ENCODE assay signal across 17 cellular contexts in the genomic region with DNA sequence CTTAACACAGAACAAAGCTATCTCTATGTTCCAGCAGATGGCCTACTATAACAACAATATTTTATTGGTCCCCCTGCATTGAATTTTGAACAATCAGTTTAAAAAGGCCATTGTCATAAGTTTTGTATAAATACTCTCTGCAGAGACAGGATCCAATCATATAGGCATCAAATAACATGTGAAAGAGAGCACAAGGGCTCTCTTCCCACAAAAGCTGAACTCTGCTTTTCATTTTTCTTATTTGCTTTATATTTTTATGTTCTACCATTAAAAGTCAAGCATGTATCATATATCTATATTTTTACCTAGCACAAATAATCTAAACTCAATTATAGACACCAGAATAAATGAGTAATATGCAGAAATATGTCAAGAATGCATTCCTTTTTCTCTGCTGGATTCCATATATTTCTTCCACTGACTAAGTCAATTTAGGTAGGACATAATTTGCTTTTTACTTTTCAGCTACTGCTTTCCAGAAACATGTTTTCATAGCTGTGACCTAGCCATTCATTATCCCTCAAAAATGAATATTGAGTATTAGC.
DNase-seq lines count a peak whose midpoint lies in the region; ATAC-seq and TF ChIP-seq lines count a peak whose summit lies in the region.
"Had no signal": no experiment of that assay in that cellular context is flagged by ENCODE, and none has a peak within 500 bp of the region (broad histone marks: within the 10 kb centered on the region; RNA-seq: fewer than 3 reads in every experiment).

No MANE protein-coding gene starts in this region.

- H3K27ac Mint-ChIP-seq in T-helper 17 cell, result no peak overlapping the region
- H3K27ac Mint-ChIP-seq: nephron progenitor cell had no signal

- no peak overlapping the region for H3K18ac ChIP-seq in mesenchymal stem cell (ENCODE audit: low read depth in 1 of 2, low read length in 2 of 2)

- no peaks in the 10 kb centered on the region for H3K79me1 ChIP-seq in mesenchymal stem cell (replicated peaks; ENCODE audit: low read length, poor library complexity, severe bottlenecking)

- H4K8ac ChIP-seq in mesenchymal stem cell (ENCODE audit: low read length), result no peak overlapping the region

- no peak overlapping the region for H2BK5ac ChIP-seq in mesenchymal stem cell (ENCODE audit: low read depth, low read length, poor library complexity, severe bottlenecking)

- no peaks in the 10 kb centered on the region for H3K36me3 Mint-ChIP-seq in T-helper 17 cell (ENCODE audit: low read depth)

- no peak overlapping the region for H3K9ac ChIP-seq in mesenchymal stem cell (ENCODE audit: low read length)
- H3K9ac ChIP-seq: BLaER1 treated with 17β-estradiol and CSF1 and Interleukin-3, amounts not matched to agents 10 nM and 100 nM had no signal

- no peak overlapping the region for H3K4me2 ChIP-seq in mesenchymal stem cell (ENCODE audit: low read length, poor library complexity, severe bottlenecking)
- H3K4me2 ChIP-seq: BLaER1 treated with 17β-estradiol and CSF1 and Interleukin-3, amounts not matched to agents 10 nM and 100 nM had no signal

- no peak overlapping the region for H3K4ac ChIP-seq in mesenchymal stem cell (ENCODE audit: low read depth in 1 of 2, low read length in 2 of 2)

- no peak overlapping the region for H3K23ac ChIP-seq in mesenchymal stem cell (ENCODE audit: low read length in 2 of 2)

- TF ChIP-seq CTCF in RWPE2 (IDR thresholded peaks at IDR 0.05; ENCODE audit: poor library complexity, severe bottlenecking), result peak; percentile 41

- no peak overlapping the region for H2AK5ac ChIP-seq in mesenchymal stem cell (ENCODE audit: low read length, severe bottlenecking)

- H3K27me3 ChIP-seq in RWPE2 (ENCODE audit: insufficient read depth, poor library complexity, severe bottlenecking), result no peaks in the 10 kb centered on the region
- H3K27me3 ChIP-seq in mesenchymal stem cell (ENCODE audit: control insufficient read depth in 1 of 2, insufficient read depth in 1 of 2, low read length in 2 of 2), result no peaks in the 10 kb centered on the region
- H3K27me3 ChIP-seq: BLaER1 treated with 17β-estradiol and CSF1 and Interleukin-3, amounts not matched to agents 10 nM and 100 nM had no signal

- no peaks in the 10 kb centered on the region for H3K4me1 Mint-ChIP-seq in T-helper 17 cell
- H3K4me1 Mint-ChIP-seq: nephron progenitor cell had no signal

- H4K91ac ChIP-seq in mesenchymal stem cell (ENCODE audit: low read length), result no peak overlapping the region

- no peak overlapping the region for H3K4me3 Mint-ChIP-seq in T-helper 17 cell
- H3K4me3 Mint-ChIP-seq: nephron progenitor cell had no signal

- no peak overlapping the region for H3K4me3 ChIP-seq in RWPE2 (ENCODE audit: severe bottlenecking)
- no peak overlapping the region for H3K4me3 ChIP-seq in mesenchymal stem cell (ENCODE audit: insufficient read depth in 1 of 2, low read depth in 1 of 2, low read length in 2 of 2)
- H3K4me3 ChIP-seq: BLaER1 treated with 17β-estradiol and CSF1 and Interleukin-3, amounts not matched to agents 10 nM and 100 nM; psoas muscle had no signal

- H2BK15ac ChIP-seq in mesenchymal stem cell (ENCODE audit: low read depth, poor library complexity, severe bottlenecking), result no peak overlapping the region

- H3K9me3 ChIP-seq in RWPE2 (ENCODE audit: severe bottlenecking), result no peaks in the 10 kb centered on the region
- H3K9me3 ChIP-seq in mesenchymal stem cell (ENCODE audit: control insufficient read depth, low read length), result no peaks in the 10 kb centered on the region
- H3K9me3 ChIP-seq in T-helper 17 cell (ENCODE audit: control insufficient read depth, low read length, poor library complexity, severe bottlenecking), result no peaks in the 10 kb centered on the region
- H3K9me3 ChIP-seq: BLaER1 treated with 17β-estradiol and CSF1 and Interleukin-3, amounts not matched to agents 10 nM and 100 nM; psoas muscle had no signal

- no peak overlapping the region for H2BK12ac ChIP-seq in mesenchymal stem cell (ENCODE audit: low read length in 2 of 2)

- H3K4me1 ChIP-seq in RWPE2 (ENCODE audit: insufficient read depth, poor library complexity, severe bottlenecking) (peaks cover 10% of the 10 kb centered on the region), mesenchymal stem cell (ENCODE audit: control insufficient read depth, insufficient read depth, low read depth, low read length) (no peaks in the 10 kb centered on the region)
- H3K4me1 ChIP-seq: BLaER1 treated with 17β-estradiol and CSF1 and Interleukin-3, amounts not matched to agents 10 nM and 100 nM; psoas muscle had no signal

- H3K27me3 Mint-ChIP-seq in T-helper 17 cell, result no peaks in the 10 kb centered on the region

- no peak overlapping the region for H2BK120ac ChIP-seq in mesenchymal stem cell (ENCODE audit: low read depth, low read length)

- H2AFZ ChIP-seq in mesenchymal stem cell (ENCODE audit: low read depth, low read length), result no peak overlapping the region

- H3K14ac ChIP-seq in mesenchymal stem cell (ENCODE audit: low read length in 2 of 2), result no peak overlapping the region

- ATAC-seq in RWPE2 (ENCODE audit: low read depth), result peak; percentile 81
- ATAC-seq in T-helper 17 cell, result no peak
- ATAC-seq: left cardiac atrium, psoas muscle had no signal

- H3K36me3 ChIP-seq in RWPE2 (ENCODE audit: low read depth) (no peaks in the 10 kb centered on the region), mesenchymal stem cell (ENCODE audit: control insufficient read depth in 1 of 2, insufficient read depth in 2 of 2, low read depth in 1 of 2, low read length in 2 of 2) (no peaks in the 10 kb centered on the region)
- H3K36me3 ChIP-seq: BLaER1 treated with 17β-estradiol and CSF1 and Interleukin-3, amounts not matched to agents 10 nM and 100 nM had no signal

- H3K27ac ChIP-seq in RWPE2 (ENCODE audit: poor library complexity, severe bottlenecking) (peak overlapping the region; percentile 45), mesenchymal stem cell (ENCODE audit: low read length, poor library complexity, severe bottlenecking) (peak overlapping the region; percentile 38)
- H3K27ac ChIP-seq: BLaER1 treated with 17β-estradiol and CSF1 and Interleukin-3, amounts not matched to agents 10 nM and 100 nM; psoas muscle had no signal

- DNase-seq in ELR (ENCODE audit: low read depth) (peak; percentile 30), M059J (ENCODE audit: low read depth) (peak; percentile 20), RWPE2 (ENCODE audit: low spot score) (no peak), mesenchymal stem cell (peak; percentile 3), DMS79 treated with DMSO at 0.1 percent for 48 hours (lab: John Stamatoyannopoulos, UW) (no peak), T-helper 17 cell (no peak), HuH-7 (ENCODE audit: low spot score) (no peak)
- DNase-seq: activated CD4-positive, alpha-beta T cell treated with anti-CD3 and anti-CD28 coated beads, Interleukin-2, amount 50 U/mL, for 4 hours; activated naive CD4-positive, alpha-beta T cell treated with Interleukin-2 at 50 U/mL for 16 hours; activated T-cell treated with anti-CD3 and anti-CD28 coated beads for 4 hours; DMS79; foreskin melanocyte; left cardiac atrium; nephron progenitor cell; psoas muscle; T-helper 1 cell had no signal

Comparison
In these comparisons a context has a peak if more than half of its experiments do, and no peak if none do; other contexts are left out.
1. DNase-seq: peak in ELR (single experiment), M059J (single experiment) and mesenchymal stem cell (single experiment); none in RWPE2 (single experiment), DMS79 treated with DMSO at 0.1 percent for 48 hours (single experiment), T-helper 17 cell (0 of 3) and HuH-7 (single experiment).